ENCODE assay signal across 13 cellular contexts in genomic region chr20:9989066-9989724, GRCh38. TPM values are rescaled to one million over a fixed set of nuclear protein-coding genes. Genes with fewer than 3 reads are reported as not detected.
DNase-seq lines count a peak whose midpoint lies in the region; ATAC-seq and TF ChIP-seq lines count a peak whose summit lies in the region.
"Had no signal": no experiment of that assay in that cellular context is flagged by ENCODE, and none has a peak within 500 bp of the region (broad histone marks: within the 10 kb centered on the region; RNA-seq: fewer than 3 reads in every experiment).

No MANE protein-coding gene starts in this region.

- H3F3A ChIP-seq in SK-N-SH (replicated peaks; ENCODE audit: insufficient read depth): peaks cover 8% of the 10 kb centered on the region

- H3K79me2 ChIP-seq in SK-N-SH (ENCODE audit: insufficient read depth): no peaks in the 10 kb centered on the region

- H3K27me3 ChIP-seq in SK-N-SH (ENCODE audit: insufficient read depth): no peaks in the 10 kb centered on the region

- ATAC-seq in HG02588 (IDR thresholded peaks at IDR 0.05; ENCODE audit: unreplicated experiment) (no peak), natural killer cell (no peak)

- no peak overlapping the region for H2AFZ ChIP-seq in SK-N-SH (ENCODE audit: low read depth)

- H3K27ac Mint-ChIP-seq in natural killer cell: no peak overlapping the region
- H3K27ac Mint-ChIP-seq: activated naive CD8-positive, alpha-beta T cell treated with anti-CD3 and anti-CD28 coated beads for 36 hours had no signal

- H3K4me2 ChIP-seq in SK-N-SH: no peak overlapping the region

- no peaks in the 10 kb centered on the region for H3K9me2 ChIP-seq in SK-N-SH

- H3K27ac ChIP-seq in SK-N-SH (ENCODE audit: low read depth in 2 of 2, low read length in 1 of 2): peak overlapping the region; percentile 16 to 31; a peak in 2 of 4 replicates

- H3K4me1 ChIP-seq in SK-N-SH (ENCODE audit: control insufficient read depth in 1 of 2, insufficient read depth in 2 of 2, low read depth in 1 of 2, low read length in 1 of 2): no peaks in the 10 kb centered on the region; a peak in 1 of 4 replicates

- 8% methylated on average over 1 of the region's 1 CpG for whole genome bisulfite sequencing in SK-N-SH (ENCODE audit: low lambda C conversion rate)

- peaks cover 13 to 29% of the 10 kb centered on the region in 2 donors for H3K27me3 Mint-ChIP-seq in natural killer cell (ENCODE audit: low read depth in 2 of 2)

- TF ChIP-seq EP300 in SK-N-SH (IDR thresholded peaks at IDR 0.05; ENCODE audit: borderline replicate concordance in 1 of 2, low read depth in 1 of 2, low read length in 1 of 2): no peak

- H3K4me1 Mint-ChIP-seq in natural killer cell: no peaks in the 10 kb centered on the region
- H3K4me1 Mint-ChIP-seq: activated naive CD8-positive, alpha-beta T cell treated with anti-CD3 and anti-CD28 coated beads for 36 hours had no signal

- POLR2A ChIA-PET in SK-N-SH (lab: Yijun Ruan, JAX): no interaction called here

- no peaks in the 10 kb centered on the region for H3K36me3 Mint-ChIP-seq in natural killer cell
- H3K36me3 Mint-ChIP-seq: activated naive CD8-positive, alpha-beta T cell treated with anti-CD3 and anti-CD28 coated beads for 36 hours had no signal

- H4K20me1 ChIP-seq in SK-N-SH (ENCODE audit: insufficient read depth): no peaks in the 10 kb centered on the region

- no peaks in the 10 kb centered on the region for H3K9me3 ChIP-seq in SK-N-SH

- peak; percentile 23 for DNase-seq in GM04504 (ENCODE audit: low read depth)
- DNase-seq in SK-N-SH: no peak
- DNase-seq in fibroblast of the conjunctiva (ENCODE audit: low read depth): peak; percentile 10
- peak; percentile 39 for DNase-seq in skeletal muscle cell (ENCODE audit: low read depth)
- no peak for DNase-seq in RKO (ENCODE audit: low spot score)
- no peak for DNase-seq in ecto neural progenitor cell (ENCODE audit: low spot score)
- DNase-seq in natural killer cell: no peak
- DNase-seq: activated naive CD8-positive, alpha-beta T cell treated with anti-CD3 and anti-CD28 coated beads for 36 hours; glutamatergic neuron; NCI-H1105 treated with DMSO at 0.1 percent for 48 hours; NK-92 treated with Interleukin-12 subunit alpha and Interleukin-12 subunit beta, amount 100 ng/mL, for 24 hours; stimulated activated CD4-positive, alpha-beta T cell treated with anti-CD3 and anti-CD28 coated beads, Interleukin-4, amount 100 ng/mL, for 4 hours had no signal

- TF ChIP-seq CTCF in SK-N-SH (IDR thresholded peaks at IDR 0.05) (no peak), natural killer cell (IDR thresholded peaks at IDR 0.05) (no peak)

- no peak overlapping the region for H3K4me3 Mint-ChIP-seq in natural killer cell
- H3K4me3 Mint-ChIP-seq: activated naive CD8-positive, alpha-beta T cell treated with anti-CD3 and anti-CD28 coated beads for 36 hours had no signal

- no peaks in the 10 kb centered on the region for H3K9me3 Mint-ChIP-seq in natural killer cell
- H3K9me3 Mint-ChIP-seq: activated naive CD8-positive, alpha-beta T cell treated with anti-CD3 and anti-CD28 coated beads for 36 hours had no signal

- H3K4me3 ChIP-seq in SK-N-SH (ENCODE audit: low read depth in 2 of 2, low read length in 1 of 2) (no peak overlapping the region), skeletal muscle cell (ENCODE audit: low read depth, low read length) (no peak overlapping the region)

- TF ChIP-seq RAD21 in SK-N-SH (IDR thresholded peaks at IDR 0.05; ENCODE audit: low read length): no peak

- intact Hi-C loops in natural killer cell (cut with micrococcal nuclease): no loop called here

- H3K9ac ChIP-seq in SK-N-SH: no peak overlapping the region

- CTCF ChIA-PET in SK-N-SH (lab: Yijun Ruan, JAX): interaction anchor here (0.7 to 3.6 kb wide), 5 partner anchors 11 to 438 kb away, joined by 3 to 22 read pairs (median 5); no protein-coding TSS in a partner anchor

- no peaks in the 10 kb centered on the region for H3K36me3 ChIP-seq in SK-N-SH (replicated peaks in 1 of 2; ENCODE audit: control insufficient read depth in 1 of 2, insufficient read depth in 2 of 2, low read length in 1 of 2)

TF ChIP-seq in SK-N-SH, 30 proteins besides CTCF, POLR2A, EP300 and RAD21:
- no peak for TF ChIP-seq RFX5 (IDR thresholded peaks at IDR 0.05; ENCODE audit: low read length)
- TF ChIP-seq NFIC (IDR thresholded peaks at IDR 0.05; ENCODE audit: borderline replicate concordance): peak; percentile 30; the same call in 1 of the 2 replicates
TF ChIP-seq in SK-N-SH: peak in this region for 1.

RNA-seq across cellular contexts. Expression of gene ANKEF1, which starts 45.6 kb away (rescaled TPM):
- 2.3 and 2.9 TPM in 2 replicates for polyA plus RNA-seq in SK-N-SH (2012; rRNA removed)
- 3.7 and 3.8 TPM in 2 replicates for polyA plus RNA-seq in SK-N-SH (2012; cell fraction: cytosol; rRNA removed)
- 1.4 and 2.0 TPM in 2 replicates for polyA plus RNA-seq in SK-N-SH (2012; cell fraction: nucleus; rRNA removed)
- total RNA-seq in natural killer cell: 1 to 10 TPM; 1.6 to 1.9 (median 1.8) TPM

Comparison
In these comparisons a context has a peak if more than half of its experiments do, and no peak if none do; other contexts are left out.
1. DNase-seq: peak in GM04504 (single experiment), fibroblast of the conjunctiva (single experiment) and skeletal muscle cell (single experiment); none in SK-N-SH (single experiment), RKO (single experiment), ecto neural progenitor cell (single experiment) and natural killer cell (single experiment).